27 cellular contexts compared by ENCODE assay signal in the genomic region with DNA sequence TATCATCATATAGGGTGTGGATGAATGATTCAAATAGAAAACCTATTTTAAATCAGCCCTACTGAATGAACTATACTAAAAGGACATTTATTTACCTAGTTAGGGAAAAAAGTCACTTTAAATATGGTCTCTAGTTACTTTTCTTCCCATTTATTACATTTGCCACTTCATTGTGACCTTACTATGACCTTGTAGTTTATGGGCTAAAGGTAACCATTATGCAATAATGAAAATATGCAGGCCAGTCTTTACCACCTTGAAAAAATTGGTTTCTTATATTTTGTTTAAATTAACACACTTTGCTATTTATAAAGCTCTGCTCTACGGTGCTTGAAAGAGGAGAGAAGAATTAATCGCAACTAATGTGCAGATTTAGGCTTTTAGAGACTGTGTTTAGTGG.
"Had no signal": no experiment of that assay in that cellular context is flagged by ENCODE, and none has a peak within 500 bp of the region (broad histone marks: within the 10 kb centered on the region; RNA-seq: fewer than 3 reads in every experiment).

No MANE protein-coding gene starts in this region.

- H3K27ac ChIP-seq: epithelial cell of prostate, esophagus squamous epithelium, left ventricle myocardium inferior, right atrium auricular region, suprapubic skin, tibial artery, upper lobe of right lung, WERI-Rb-1 had no signal

- H3K9me3 ChIP-seq: esophagus squamous epithelium, left ventricle myocardium inferior, mucosa of descending colon, right atrium auricular region, suprapubic skin, tibial artery, upper lobe of right lung had no signal

- H3K36me3 ChIP-seq: esophagus squamous epithelium, left ventricle myocardium inferior, right atrium auricular region, suprapubic skin, tibial artery, upper lobe of right lung, WERI-Rb-1 had no signal

- H3K27me3 ChIP-seq: esophagus squamous epithelium, right atrium auricular region, suprapubic skin, tibial artery, upper lobe of right lung had no signal

- ATAC-seq: activated CD4-positive, CD25-positive, alpha-beta regulatory T cell treated with anti-CD3 and anti-CD28 coated beads, Interleukin-2, amount 50 U/mL, for 24 hours; mucosa of descending colon; natural killer cell treated with Interleukin-12 subunit alpha and Interleukin-12 subunit beta and Interleukin-15 and Interleukin-18, amount 100 ng/mL, for 72 hours; upper lobe of right lung had no signal

- H3K4me1 ChIP-seq: right atrium auricular region, upper lobe of right lung had no signal

- DNase-seq: activated CD4-positive, alpha-beta T cell treated with anti-CD3 and anti-CD28 coated beads for 48 hours; activated CD4-positive, alpha-beta T cell treated with anti-CD3 and anti-CD28 coated beads, Interleukin-2, amount 50 U/mL, for 48 hours; activated CD8-positive, alpha-beta memory T cell treated with anti-CD3 and anti-CD28 coated beads for 24 hours; activated effector memory CD4-positive, alpha-beta T cell treated with Interleukin-2 at 50 U/mL for 16 hours; activated naive CD4-positive, alpha-beta T cell treated with Interleukin-2 at 50 U/mL for 16 hours; anterior cingulate cortex; dermis blood vessel endothelial cell; effector CD4-positive, alpha-beta T cell; esophagus squamous epithelium; foreskin melanocyte; glutamatergic neuron; islet precursor cell; left ventricle myocardium inferior; mucosa of descending colon; stimulated activated naive CD4-positive, alpha-beta T cell; tibial artery; upper lobe of right lung; WERI-Rb-1 had no signal

- H3K4me3 ChIP-seq: esophagus squamous epithelium, left ventricle myocardium inferior, lung, mucosa of descending colon, right atrium auricular region, suprapubic skin, tibial artery, upper lobe of right lung had no signal

- FAIRE-seq: bronchial epithelial cell, endometrium, TTC549 had no signal
